ENCODE assay signal across 15 cellular contexts in genomic region chr14:97426776-97427175, GRCh38.
DNase-seq lines count a peak whose midpoint lies in the region; ATAC-seq and TF ChIP-seq lines count a peak whose summit lies in the region.
"Had no signal": no experiment of that assay in that cellular context is flagged by ENCODE, and none has a peak within 500 bp of the region (broad histone marks: within the 10 kb centered on the region; RNA-seq: fewer than 3 reads in every experiment).

No MANE protein-coding gene starts in this region.

- no peaks in the 10 kb centered on the region for H3K9me3 ChIP-seq in HCT116 (ENCODE audit: control insufficient read depth in 1 of 2, insufficient read depth in 1 of 2, low read depth in 1 of 2, low read length in 2 of 2)
- H3K9me3 ChIP-seq in OCI-LY7 (ENCODE audit: low read length): no peaks in the 10 kb centered on the region
- H3K9me3 ChIP-seq: HAP-1 had no signal

- no peaks in the 10 kb centered on the region for H3K79me2 ChIP-seq in HCT116 (ENCODE audit: insufficient read depth, low read length)
- no peaks in the 10 kb centered on the region for H3K79me2 ChIP-seq in OCI-LY7 (ENCODE audit: insufficient read depth, low read depth, low read length)

- H3K36me3 ChIP-seq in HCT116 (ENCODE audit: control insufficient read depth in 1 of 2, insufficient read depth in 2 of 2, low read length in 2 of 2) (no peaks in the 10 kb centered on the region), OCI-LY7 (ENCODE audit: insufficient read depth, low read length) (no peaks in the 10 kb centered on the region)
- H3K36me3 ChIP-seq: HAP-1 had no signal

- H3K9ac ChIP-seq in HCT116 (ENCODE audit: low read length): no peak overlapping the region

- TF ChIP-seq POLR2A in HCT116 (IDR thresholded peaks at IDR 0.05; ENCODE audit: borderline replicate concordance, extremely low read depth, insufficient read depth, insufficient read length): no peak

- H4K20me1 ChIP-seq in HCT116 (ENCODE audit: insufficient read depth): no peaks in the 10 kb centered on the region; the same call in 1 of the 2 replicates
- no peaks in the 10 kb centered on the region for H4K20me1 ChIP-seq in OCI-LY7 (ENCODE audit: insufficient read depth, low read length)

- ATAC-seq in HCT116 (peak; percentile 49; the same call in 1 of the 2 replicates), HG03135 (IDR thresholded peaks at IDR 0.05; ENCODE audit: unreplicated experiment) (no peak), HG02973 (IDR thresholded peaks at IDR 0.05; ENCODE audit: unreplicated experiment) (no peak)
- ATAC-seq: GM12878 had no signal

- H3K4me3 ChIP-seq in GM12865 (ENCODE audit: low read depth, low read length) (no peak overlapping the region), HCT116 (replicated peaks in 1 of 2; ENCODE audit: low read depth in 1 of 2, low read length in 2 of 2) (no peak overlapping the region), OCI-LY7 (ENCODE audit: low read depth, low read length, poor library complexity, severe bottlenecking) (no peak overlapping the region)
- H3K4me3 ChIP-seq: GM12878, HAP-1 had no signal

- no peaks in the 10 kb centered on the region for H3K9me2 ChIP-seq in HCT116 (ENCODE audit: insufficient read depth)
- H3K9me2 ChIP-seq in OCI-LY7 (ENCODE audit: insufficient read depth, low read length): no peaks in the 10 kb centered on the region

- POLR2A ChIA-PET in HCT116 (lab: Charles Lee): no interaction called here
- POLR2A ChIA-PET in OCI-LY7 (lab: Charles Lee): no interaction called here

- H2AFZ ChIP-seq in HCT116 (ENCODE audit: low read depth, low read length, poor library complexity, severe bottlenecking) (no peak overlapping the region), OCI-LY7 (ENCODE audit: low read length) (no peak overlapping the region)

- BruUV-seq in HCT116 (replicated peaks; lab: Mats Ljungman, UMichigan) (no TSS peak), OCI-LY7 (replicated peaks; lab: Mats Ljungman, UMichigan) (no TSS peak)

- RAD21 ChIA-PET in HCT116 (lab: Charles Lee; ENCODE audit: low non-redundant PET in 1 of 2, low total read pairs in 2 of 2, uncharacterized antibody in 2 of 2, unreplicated experiment in 2 of 2): no interaction called here

- intact Hi-C loops in HCT116 (cut with micrococcal nuclease): no loop called here
- intact Hi-C loops in OCI-LY7 (cut with micrococcal nuclease; ENCODE audit: unreplicated experiment): no loop called here

- TF ChIP-seq RAD21 in HCT116 (IDR thresholded peaks at IDR 0.05; ENCODE audit: low read depth): peak; percentile 33; the same call in 1 of the 2 replicates

- H3K4me2 ChIP-seq in HCT116 (ENCODE audit: low read length) (no peak overlapping the region), OCI-LY7 (ENCODE audit: low read length) (no peak overlapping the region)

- H3K4me1 ChIP-seq in HCT116 (ENCODE audit: control insufficient read depth in 1 of 2, insufficient read depth in 2 of 2, low read length in 2 of 2) (no peaks in the 10 kb centered on the region), OCI-LY7 (ENCODE audit: insufficient read depth, low read length, poor library complexity, severe bottlenecking) (no peaks in the 10 kb centered on the region)
- H3K4me1 ChIP-seq: HAP-1 had no signal

- DNase-seq in GM12865 (ENCODE audit: low read depth): no peak
- DNase-seq in HCT116 (ENCODE audit: low read depth, low spot score): no peak
- DNase-seq in OCI-LY7 (ENCODE audit: low spot score): no peak
- DNase-seq in DMS79 (lab: John Stamatoyannopoulos, UW): no peak
- DNase-seq: AML-193; CD4-positive, alpha-beta T cell; DMS153; DMS79 treated with DMSO at 0.1 percent for 48 hours; GF-D8; KG1 had no signal

- 0 out of 2 replicates have a peak, but pooled peaks cover 3% of the 10 kb centered on the region for H3K27me3 ChIP-seq in HCT116 (ENCODE audit: insufficient read depth, low read length)

- peak; percentile 6 for TF ChIP-seq CTCF in GM12865 (IDR thresholded peaks at IDR 0.05; ENCODE audit: insufficient read depth, low read depth, low read length, missing control alignments)
- 0 out of 6 replicates have a peak, but pooled peaks of 2 of the 3 experiments have one; percentile 5 to 11 for TF ChIP-seq CTCF in HCT116 (IDR thresholded peaks at IDR 0.05 in 2 of 3, conservative IDR thresholded peaks at IDR 0.05 in 1 of 3; ENCODE audit: borderline replicate concordance in 1 of 3, insufficient read depth in 1 of 3, low read depth in 2 of 3, low read length in 2 of 3)
- TF ChIP-seq CTCF in OCI-LY7 (conservative IDR thresholded peaks at IDR 0.05; ENCODE audit: low read length): 0 out of 2 replicates have a peak, but pooled peaks have one; percentile 12

- no peak overlapping the region for H3K27ac ChIP-seq in HCT116 (ENCODE audit: low read depth, low read length)
- no peak overlapping the region for H3K27ac ChIP-seq in OCI-LY7 (ENCODE audit: low read depth, low read length, poor library complexity, severe bottlenecking)
- H3K27ac ChIP-seq: C4-2B had no signal

- CTCF ChIA-PET in HCT116 (lab: Charles Lee) (no interaction called here), OCI-LY7 (lab: Charles Lee; ENCODE audit: unreplicated experiment) (no interaction called here)

TF ChIP-seq in HCT116, 20 proteins besides CTCF, POLR2A, EP300 and RAD21:
- no peak for TF ChIP-seq CEBPB (IDR thresholded peaks at IDR 0.05; ENCODE audit: low read depth)
TF ChIP-seq in HCT116: peak in this region for 0.
